15 cellular contexts compared by ENCODE assay signal in the genomic region with DNA sequence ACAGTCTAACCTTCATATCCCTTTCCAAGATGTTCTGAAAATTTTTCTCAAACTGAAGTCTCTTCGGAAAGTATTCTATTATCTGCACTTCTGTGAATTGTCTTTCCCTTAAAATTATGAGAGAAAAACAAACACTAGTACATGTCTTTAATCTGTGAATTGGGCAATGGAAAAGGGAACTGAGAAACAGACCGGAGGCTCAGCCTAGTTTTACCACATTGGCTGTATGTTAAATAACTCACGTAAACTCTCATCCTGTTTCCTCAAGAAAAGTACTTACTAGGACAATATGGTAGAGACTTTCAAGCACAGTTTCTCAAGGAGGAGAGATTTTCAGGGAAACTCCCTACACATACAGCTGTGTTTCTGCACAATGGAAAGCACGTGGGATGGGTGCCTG.
"Had no signal": no experiment of that assay in that cellular context is flagged by ENCODE, and none has a peak within 500 bp of the region (broad histone marks: within the 10 kb centered on the region; RNA-seq: fewer than 3 reads in every experiment).

No MANE protein-coding gene starts in this region.

- H3K9me3 ChIP-seq: colonic mucosa, prostate gland, tibial nerve had no signal

- H3K27me3 ChIP-seq: brain microvascular endothelial cell, colonic mucosa, tibial nerve had no signal

- ATAC-seq: activated CD8-positive, alpha-beta T cell treated with anti-CD3 and anti-CD28 coated beads, Interleukin-2, amount 10 ng/mL, durations not matched to agents 7 days and 5 days; activated naive CD8-positive, alpha-beta T cell treated with anti-CD3 and anti-CD28 coated beads, Interleukin-2, amount 50 U/mL, for 24 hours; activated T-cell treated with anti-CD3 and anti-CD28 coated beads, Interleukin-2, amount 50 U/mL, for 4 hours; right cardiac atrium had no signal

- H3K4me3 ChIP-seq: colonic mucosa, prostate gland, tibial nerve had no signal

- DNase-seq: activated B cell treated with CpG ODN at 0.5 μM for 24 hours; activated CD4-positive, alpha-beta T cell treated with anti-CD3 and anti-CD28 coated beads, Interleukin-2, amount 10 ng/mL, durations not matched to agents 7 days and 5 days; activated CD8-positive, alpha-beta T cell treated with anti-CD3 and anti-CD28 coated beads, Interleukin-2, amount 10 ng/mL, durations not matched to agents 7 days and 5 days; activated naive CD4-positive, alpha-beta T cell treated with anti-CD3 and anti-CD28 coated beads, Interleukin-2, amount 10 ng/mL, durations not matched to agents 7 days and 5 days; activated naive CD8-positive, alpha-beta T cell treated with anti-CD3 and anti-CD28 coated beads, Interleukin-2, amount 50 U/mL, for 24 hours; activated T-cell treated with anti-CD3 and anti-CD28 coated beads, Interleukin-2, amount 50 U/mL, for 4 hours; anterior cingulate cortex; brain microvascular endothelial cell; colonic mucosa; endodermal cell; foreskin fibroblast; right cardiac atrium had no signal

- H3K27ac ChIP-seq: brain microvascular endothelial cell, colonic mucosa, epithelial cell of prostate, prostate gland, tibial nerve had no signal

- H3K36me3 ChIP-seq: brain microvascular endothelial cell, colonic mucosa, prostate gland, tibial nerve had no signal

- H3K4me1 ChIP-seq: colonic mucosa, prostate gland, tibial nerve had no signal
